ENCODE assay signal across 22 cellular contexts in the genomic region with DNA sequence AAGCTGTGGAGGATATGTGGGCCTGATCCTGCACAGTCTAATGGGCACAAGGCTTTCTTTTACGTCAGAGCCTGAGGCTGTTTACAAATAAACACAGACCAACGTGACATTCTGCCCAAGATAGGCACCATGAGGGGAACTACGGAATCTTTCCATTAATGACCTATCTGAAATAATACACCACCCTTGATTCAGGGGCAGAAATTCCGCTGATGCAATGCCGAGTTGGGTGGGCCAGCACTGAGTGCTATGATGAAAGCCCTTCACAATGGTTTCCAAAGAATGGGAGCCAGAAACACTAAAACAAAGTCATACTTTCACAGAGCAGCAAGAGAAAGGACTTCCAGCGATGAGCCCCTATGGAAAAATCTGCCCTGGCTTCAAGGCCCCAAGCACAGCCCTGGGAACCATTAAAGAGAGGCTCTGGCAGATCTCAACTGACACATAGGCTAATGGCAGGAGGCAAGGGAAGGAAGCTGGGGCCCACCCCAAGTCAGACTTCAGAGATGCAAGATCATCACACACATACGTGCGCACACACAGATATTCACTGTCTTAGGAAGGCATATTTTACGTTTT.
"Had no signal": no experiment of that assay in that cellular context is flagged by ENCODE, and none has a peak within 500 bp of the region (broad histone marks: within the 10 kb centered on the region; RNA-seq: fewer than 3 reads in every experiment).

No MANE protein-coding gene starts in this region.

- H3K4me2 ChIP-seq: PC-9 had no signal

- DNase-seq: activated CD4-positive, alpha-beta T cell treated with anti-CD3 and anti-CD28 coated beads for 4 hours; activated CD8-positive, alpha-beta memory T cell treated with anti-CD3 and anti-CD28 coated beads, Interleukin-2, amount 50 U/mL, for 4 hours; activated CD8-positive, alpha-beta T cell treated with anti-CD3 and anti-CD28 coated beads for 36 hours; activated naive CD4-positive, alpha-beta T cell treated with anti-CD3 and anti-CD28 coated beads, Interleukin-2, amount 50 U/mL, for 16 hours; activated naive CD8-positive, alpha-beta T cell treated with anti-CD3 and anti-CD28 coated beads, Interleukin-2, amount 10 ng/mL, durations not matched to agents 7 days and 5 days; activated T-cell treated with anti-CD3 and anti-CD28 coated beads, Interleukin-2, amount 50 U/mL, for 72 hours; adrenal gland; anterior cingulate cortex; central memory CD4-positive, alpha-beta T cell; Kasumi-1; KBM-7; NCI-H1105 treated with DMSO at 0.1 percent for 48 hours; NCI-H146; NCI-H1930; NCI-H2107; NCI-H2171 treated with DMSO at 0.1 percent for 48 hours; NCI-H345; NCI-H510A treated with DMSO at 0.1 percent for 48 hours; NCI-H69; PC-9 had no signal

- H3K27ac ChIP-seq: adrenal gland, breast epithelium, PC-9 had no signal

- H3K4me3 ChIP-seq: adrenal gland, breast epithelium, PC-9 had no signal

- H3K36me3 ChIP-seq: adrenal gland, breast epithelium had no signal

- H3K27me3 ChIP-seq: adrenal gland, breast epithelium had no signal

- H3K9me3 ChIP-seq: adrenal gland, breast epithelium had no signal

- H3K4me1 ChIP-seq: adrenal gland, breast epithelium had no signal

- H2AFZ ChIP-seq: PC-9 had no signal

- ATAC-seq: activated CD4-positive, CD25-positive, alpha-beta regulatory T cell treated with anti-CD3 and anti-CD28 coated beads, Interleukin-2, amount 50 U/mL, for 24 hours; activated CD8-positive, alpha-beta T cell treated with anti-CD3 and anti-CD28 coated beads for 36 hours; activated T-cell treated with anti-CD3 and anti-CD28 coated beads, Interleukin-2, amount 50 U/mL, for 72 hours had no signal
